In genomic region chr3:192833177-192833890, GRCh38 we compare ENCODE assay signal across 15 cellular contexts.
DNase-seq lines count a peak whose midpoint lies in the region; ATAC-seq, FAIRE-seq and TF ChIP-seq lines count a peak whose summit lies in the region.
"Had no signal": no experiment of that assay in that cellular context is flagged by ENCODE, and none has a peak within 500 bp of the region (broad histone marks: within the 10 kb centered on the region; RNA-seq: fewer than 3 reads in every experiment).

No MANE protein-coding gene starts in this region.

- H3K9me1 ChIP-seq in keratinocyte (ENCODE audit: control insufficient read depth, extremely low read depth, insufficient read depth, low read length): no peaks in the 10 kb centered on the region

- DNase-seq in heart left ventricle: no peak
- no peak for DNase-seq in Right ventricle myocardium inferior (ENCODE audit: missing footprints)
- peak; percentile 39 for DNase-seq in brain pericyte (ENCODE audit: low read depth, low spot score)
- DNase-seq in keratinocyte (ENCODE audit: low read depth, low spot score): no peak
- no peak for DNase-seq in activated CD4-positive, alpha-beta memory T cell treated with anti-CD3 and anti-CD28 coated beads for 36 hours
- DNase-seq in activated effector memory CD4-positive, alpha-beta T cell treated with anti-CD3 and anti-CD28 coated beads, Interleukin-2, amount 50 U/mL, for 16 hours: no peak
- DNase-seq in effector memory CD4-positive, alpha-beta T cell: no peak
- DNase-seq in Ammon's horn (ENCODE audit: low spot score): no peak
- DNase-seq: effector memory CD8-positive, alpha-beta T cell; lower lobe of right lung; NCI-H1436 treated with DMSO at 0.1 percent for 48 hours; small intestine had no signal

- peaks cover 2% of the 10 kb centered on the region for H3K36me3 Mint-ChIP-seq in activated CD4-positive, alpha-beta memory T cell treated with anti-CD3 and anti-CD28 coated beads for 36 hours
- H3K36me3 Mint-ChIP-seq: stimulated activated memory B cell treated with anti-CD40 and anti-IgM and Interleukin-4, amounts not matched to agents 10 μg/mL and 1 μg/mL and 100 μg/mL, for 72 hours had no signal

- H3K9me3 Mint-ChIP-seq in activated CD4-positive, alpha-beta memory T cell treated with anti-CD3 and anti-CD28 coated beads for 36 hours: no peaks in the 10 kb centered on the region
- H3K9me3 Mint-ChIP-seq: stimulated activated memory B cell treated with anti-CD40 and anti-IgM and Interleukin-4, amounts not matched to agents 10 μg/mL and 1 μg/mL and 100 μg/mL, for 72 hours had no signal

- intact Hi-C loops in heart left ventricle (cut with DNase I): loop anchor here in 4 of 10 donors (5.0 kb wide), 1 partner anchor 84 kb away; the partner anchor contains the start of gene MB21D2 (in 4 of the 4)
- intact Hi-C loops in Right ventricle myocardium inferior (cut with DNase I): loop anchor here (5.0 kb wide), 1 partner anchor 34 kb away; no protein-coding TSS in a partner anchor
- intact Hi-C loops in activated CD4-positive, alpha-beta memory T cell treated with anti-CD3 and anti-CD28 coated beads for 36 hours (cut with micrococcal nuclease): loop anchor here (5.0 kb wide), 1 partner anchor 84 kb away; the partner anchor contains the start of gene MB21D2

- no peaks in the 10 kb centered on the region for H3K9me3 ChIP-seq in heart left ventricle
- no peaks in the 10 kb centered on the region for H3K9me3 ChIP-seq in keratinocyte (ENCODE audit: control insufficient read depth, low read depth, low read length)
- H3K9me3 ChIP-seq in effector memory CD4-positive, alpha-beta T cell (ENCODE audit: control insufficient read depth, low read length): no peaks in the 10 kb centered on the region
- H3K9me3 ChIP-seq: lower lobe of right lung had no signal

- CTCF ChIA-PET in activated CD4-positive, alpha-beta memory T cell treated with anti-CD3 and anti-CD28 coated beads for 36 hours (lab: Charles Lee): interaction anchor here (1.1 to 1.3 kb wide), 2 partner anchors 17 to 207 kb away, joined by 3 read pairs; no protein-coding TSS in a partner anchor

- H3K27me3 ChIP-seq in heart left ventricle: no peaks in the 10 kb centered on the region
- no peaks in the 10 kb centered on the region for H3K27me3 ChIP-seq in keratinocyte (ENCODE audit: control insufficient read depth, extremely low read depth, insufficient read depth, low read length)
- H3K27me3 ChIP-seq in effector memory CD4-positive, alpha-beta T cell (replicated peaks; ENCODE audit: control insufficient read depth, insufficient read depth, low read length, poor library complexity, severe bottlenecking): no peaks in the 10 kb centered on the region

- H3K9ac ChIP-seq in keratinocyte (ENCODE audit: control insufficient read depth, extremely low read depth, insufficient read depth, low read length): no peak overlapping the region

- H3K27ac ChIP-seq in heart left ventricle (peak overlapping the region in 8 of 12 donors; percentile 7 to 44 (median 16)), keratinocyte (ENCODE audit: control insufficient read depth, insufficient read depth, low read length) (peak overlapping the region; percentile 23)
- no peak overlapping the region for H3K27ac ChIP-seq in effector memory CD4-positive, alpha-beta T cell (ENCODE audit: insufficient read depth, low read length, poor library complexity, severe bottlenecking)
- H3K27ac ChIP-seq: C4-2B, lower lobe of right lung had no signal

- H3K36me3 ChIP-seq in heart left ventricle (no peaks in the 10 kb centered on the region), keratinocyte (ENCODE audit: control insufficient read depth in 2 of 2, extremely low read depth in 1 of 2, insufficient read depth in 2 of 2, low read length in 2 of 2) (no peaks in the 10 kb centered on the region)
- no peaks in the 10 kb centered on the region for H3K36me3 ChIP-seq in effector memory CD4-positive, alpha-beta T cell (ENCODE audit: control insufficient read depth, insufficient read depth, low read length)
- H3K36me3 ChIP-seq: lower lobe of right lung had no signal

- peaks cover 1% of the 10 kb centered on the region for H3K27me3 Mint-ChIP-seq in activated CD4-positive, alpha-beta memory T cell treated with anti-CD3 and anti-CD28 coated beads for 36 hours
- H3K27me3 Mint-ChIP-seq: effector memory CD8-positive, alpha-beta T cell; stimulated activated memory B cell treated with anti-CD40 and anti-IgM and Interleukin-4, amounts not matched to agents 10 μg/mL and 1 μg/mL and 100 μg/mL, for 72 hours had no signal

- ATAC-seq in heart left ventricle (peak in 2 of 4 donors; percentile 13 to 63), Right ventricle myocardium inferior (no peak)
- ATAC-seq: effector memory CD8-positive, alpha-beta T cell; GM12878; stimulated activated memory B cell treated with anti-CD40 and anti-IgM and Interleukin-4, amounts not matched to agents 10 μg/mL and 1 μg/mL and 100 μg/mL, for 72 hours had no signal

- no peak overlapping the region for H2AFZ ChIP-seq in keratinocyte (ENCODE audit: control insufficient read depth, low read length)

- WGBS in heart left ventricle, 4 donors: 54 to 63% (median 56%) methylated on average over 9 of the region's 9 CpGs

- no peak overlapping the region for H3K4me3 Mint-ChIP-seq in activated CD4-positive, alpha-beta memory T cell treated with anti-CD3 and anti-CD28 coated beads for 36 hours
- H3K4me3 Mint-ChIP-seq: effector memory CD8-positive, alpha-beta T cell; stimulated activated memory B cell treated with anti-CD40 and anti-IgM and Interleukin-4, amounts not matched to agents 10 μg/mL and 1 μg/mL and 100 μg/mL, for 72 hours had no signal

- H3K27ac Mint-ChIP-seq in activated CD4-positive, alpha-beta memory T cell treated with anti-CD3 and anti-CD28 coated beads for 36 hours: no peak overlapping the region
- H3K27ac Mint-ChIP-seq: effector memory CD8-positive, alpha-beta T cell; stimulated activated memory B cell treated with anti-CD40 and anti-IgM and Interleukin-4, amounts not matched to agents 10 μg/mL and 1 μg/mL and 100 μg/mL, for 72 hours had no signal

- peaks cover 3 to 56% (median 38%) of the 10 kb centered on the region in 12 donors for H3K4me1 ChIP-seq in heart left ventricle
- peaks cover 26% of the 10 kb centered on the region for H3K4me1 ChIP-seq in keratinocyte (ENCODE audit: control insufficient read depth, extremely low read depth, insufficient read depth, low read length)
- no peaks in the 10 kb centered on the region for H3K4me1 ChIP-seq in effector memory CD4-positive, alpha-beta T cell (ENCODE audit: control insufficient read depth, insufficient read depth, low read length, poor library complexity, severe bottlenecking)

- TF ChIP-seq POLR2A in heart left ventricle (IDR thresholded peaks at IDR 0.05): no peak

- H3K4me2 ChIP-seq in keratinocyte (ENCODE audit: control insufficient read depth, extremely low read depth, insufficient read depth, low read depth, low read length): no peak overlapping the region

- H3K4me1 Mint-ChIP-seq in activated CD4-positive, alpha-beta memory T cell treated with anti-CD3 and anti-CD28 coated beads for 36 hours (ENCODE audit: low read depth): peaks cover 53% of the 10 kb centered on the region

- no peak for TF ChIP-seq CTCF in heart left ventricle (IDR thresholded peaks at IDR 0.05)
- TF ChIP-seq CTCF in keratinocyte (optimal IDR thresholded peaks at IDR 0.05 in 1 of 3, IDR thresholded peaks at IDR 0.05 in 1 of 3, conservative IDR thresholded peaks at IDR 0.05 in 1 of 3; ENCODE audit: extremely low read depth in 1 of 3, insufficient read depth in 2 of 3, low read length in 3 of 3): no peak

- FAIRE-seq in keratinocyte (lab: Jason Lieb, UNC): peak; percentile 17
- FAIRE-seq: GM12878, small intestine had no signal

- POLR2A ChIA-PET in activated CD4-positive, alpha-beta memory T cell treated with anti-CD3 and anti-CD28 coated beads for 36 hours (lab: Charles Lee): no interaction called here

- dilution Hi-C loops in keratinocyte (cut with MboI; ENCODE audit: extremely low pct_ligation_motif_present, low sequenced_read_pairs): no loop called here

- H3K79me2 ChIP-seq in keratinocyte (ENCODE audit: control insufficient read depth, insufficient read depth, low read length): peaks cover 26% of the 10 kb centered on the region

- H4K20me1 ChIP-seq in keratinocyte (ENCODE audit: control insufficient read depth, extremely low read depth, insufficient read depth, low read length): no peaks in the 10 kb centered on the region

- H3K4me3 ChIP-seq in heart left ventricle (no peak overlapping the region), keratinocyte (ENCODE audit: control insufficient read depth in 2 of 3, extremely low read depth in 1 of 3, insufficient read depth in 2 of 3, low read depth in 1 of 3, low read length in 3 of 3) (no peak overlapping the region)
- no peak overlapping the region for H3K4me3 ChIP-seq in effector memory CD4-positive, alpha-beta T cell (ENCODE audit: insufficient read depth, low read depth, low read length, poor library complexity, severe bottlenecking)
- H3K4me3 ChIP-seq: GM12878, lower lobe of right lung had no signal
